ENCODE assay signal across 13 cellular contexts in genomic region chr14:65054471-65055085, GRCh38. TPM values are rescaled to one million over a fixed set of nuclear protein-coding genes. Genes with fewer than 3 reads are reported as not detected.
DNase-seq lines count a peak whose midpoint lies in the region; ATAC-seq and TF ChIP-seq lines count a peak whose summit lies in the region.
"Had no signal": no experiment of that assay in that cellular context is flagged by ENCODE, and none has a peak within 500 bp of the region (broad histone marks: within the 10 kb centered on the region; RNA-seq: fewer than 3 reads in every experiment).

No MANE protein-coding gene starts in this region.

- no peak overlapping the region for H4K91ac ChIP-seq in neuronal stem cell (ENCODE audit: low read depth, low read length, poor library complexity)

- in situ Hi-C loops in GM13976 (cut with MboI; ENCODE audit: low sequenced_read_pairs, unreplicated experiment): no loop called here

- no peak overlapping the region for H3K9ac ChIP-seq in neuronal stem cell (ENCODE audit: low read depth, low read length, poor library complexity)

- H3K27me3 ChIP-seq in neuronal stem cell (ENCODE audit: control insufficient read depth in 3 of 3, insufficient read depth in 3 of 3, low read depth in 1 of 3, low read length in 3 of 3): no peaks in the 10 kb centered on the region

- peaks cover 1% of the 10 kb centered on the region for H3K79me1 ChIP-seq in neuronal stem cell (ENCODE audit: low read depth, low read length)

- H3K4ac ChIP-seq in neuronal stem cell (ENCODE audit: low read length): no peak overlapping the region

- H3K4me2 ChIP-seq in neuronal stem cell (ENCODE audit: insufficient read depth, low read length, poor library complexity, severe bottlenecking): no peak overlapping the region
- H3K4me2 ChIP-seq: PC-9 had no signal

- no CpG with 5 or more reads among the region's 23 CpGs for WGBS in neuronal stem cell (ENCODE audit: extremely low coverage in 2 of 2, insufficient read length in 2 of 2, insufficient replicate concordance in 1 of 2), 2 donors

- DNase-seq in CMK (ENCODE audit: low read depth): peak; percentile 95
- peak; percentile 79 for DNase-seq in NOMO-1 treated with DMSO at 0.1 percent for 48 hours (lab: John Stamatoyannopoulos, UW; ENCODE audit: unreplicated experiment)
- DNase-seq in cardiac septum (ENCODE audit: low spot score): peak; percentile 81
- no peak for DNase-seq in neuronal stem cell (ENCODE audit: low spot score)
- DNase-seq in central memory CD4-positive, alpha-beta T cell: no peak
- no peak for DNase-seq in middle frontal gyrus (ENCODE audit: extremely low spot score, low spot score)
- DNase-seq in GM13976 (ENCODE audit: low spot score): no peak
- DNase-seq: AML-193, H7, NCI-H1105, NCI-H446, PC-9 had no signal

- H3K36me3 ChIP-seq in neuronal stem cell (replicated peaks in 1 of 2; ENCODE audit: control insufficient read depth in 2 of 2, insufficient read depth in 2 of 2, low read length in 2 of 2): peaks cover 11 to 23% of the 10 kb centered on the region in 2 donors

- H2BK12ac ChIP-seq in neuronal stem cell (ENCODE audit: low read length): no peak overlapping the region

- no peak overlapping the region for H2BK15ac ChIP-seq in neuronal stem cell (ENCODE audit: low read length)

- no peak overlapping the region for H2BK120ac ChIP-seq in neuronal stem cell (ENCODE audit: low read depth, low read length)

- H3K4me1 ChIP-seq in neuronal stem cell (ENCODE audit: control insufficient read depth in 2 of 2, insufficient read depth in 1 of 2, low read depth in 1 of 2, low read length in 2 of 2): no peaks in the 10 kb centered on the region

- H2AFZ ChIP-seq in neuronal stem cell (ENCODE audit: low read length): no peak overlapping the region
- H2AFZ ChIP-seq: PC-9 had no signal

- H2AK5ac ChIP-seq in neuronal stem cell (ENCODE audit: low read depth, low read length): no peak overlapping the region

- H3K4me3 ChIP-seq in neuronal stem cell (ENCODE audit: low read length in 2 of 2): no peak overlapping the region
- H3K4me3 ChIP-seq: PC-9 had no signal

- TF ChIP-seq CTCF in GM13976 (IDR thresholded peaks at IDR 0.05; ENCODE audit: borderline replicate concordance, control extremely low read depth, extremely low read depth, insufficient read depth, missing control alignments): no peak

- no peak for ATAC-seq in HG03108 (IDR thresholded peaks at IDR 0.05; ENCODE audit: unreplicated experiment)

- H3K14ac ChIP-seq in neuronal stem cell (ENCODE audit: low read length): no peak overlapping the region

- no peak overlapping the region for H4K8ac ChIP-seq in neuronal stem cell (ENCODE audit: low read depth, low read length)

- intact Hi-C loops in cardiac septum (cut with DNase I): no loop called here

- no peak overlapping the region for H2BK5ac ChIP-seq in neuronal stem cell (ENCODE audit: low read length)

- H3K27ac ChIP-seq in neuronal stem cell (replicated peaks; ENCODE audit: low read length): no peak overlapping the region
- H3K27ac ChIP-seq: PC-9 had no signal

- H3K23ac ChIP-seq in neuronal stem cell (ENCODE audit: low read depth, low read length, poor library complexity): peak overlapping the region; percentile 61

- H3K9me3 ChIP-seq in neuronal stem cell (replicated peaks in 1 of 2; ENCODE audit: control insufficient read depth in 2 of 2, insufficient read depth in 1 of 2, low read depth in 1 of 2, low read length in 2 of 2): no peaks in the 10 kb centered on the region

- no peak overlapping the region for H3K18ac ChIP-seq in neuronal stem cell (ENCODE audit: low read length)

RNA-seq across cellular contexts. Expression of gene MAX, which starts 47.7 kb away (rescaled TPM):
- 80.8 TPM for total RNA-seq in cardiac septum
- polyA plus RNA-seq in neuronal stem cell (2013, experiment 1 of 2): 37.9 TPM
- polyA plus RNA-seq in neuronal stem cell (2013, experiment 2 of 2): 36.7 TPM

Comparison
In these comparisons a context has a peak if more than half of its experiments do, and no peak if none do; other contexts are left out.
1. DNase-seq: peak in CMK (single experiment), NOMO-1 treated with DMSO at 0.1 percent for 48 hours (single experiment) and cardiac septum (single experiment); none in neuronal stem cell (single experiment), central memory CD4-positive, alpha-beta T cell (single experiment), middle frontal gyrus (single experiment) and GM13976 (single experiment).